Comparison of ENCODE assay signal across 24 cellular contexts in genomic region chr6:121999458-122000065, GRCh38.
"Had no signal": no experiment of that assay in that cellular context is flagged by ENCODE, and none has a peak within 500 bp of the region (broad histone marks: within the 10 kb centered on the region; RNA-seq: fewer than 3 reads in every experiment).

No MANE protein-coding gene starts in this region.

- DNase-seq: activated CD4-positive, alpha-beta T cell treated with anti-CD3 and anti-CD28 coated beads, Interleukin-2, amount 10 ng/mL, durations not matched to agents 7 days and 5 days; activated CD8-positive, alpha-beta memory T cell treated with anti-CD3 and anti-CD28 coated beads, Interleukin-2, amount 10 ng/mL, durations not matched to agents 7 days and 5 days; activated CD8-positive, alpha-beta T cell treated with anti-CD3 and anti-CD28 coated beads for 36 hours; activated effector memory CD4-positive, alpha-beta T cell treated with anti-CD3 and anti-CD28 coated beads, Interleukin-2, amount 50 U/mL, for 16 hours; activated naive CD4-positive, alpha-beta T cell treated with anti-CD3 and anti-CD28 coated beads, Interleukin-2, amount 10 ng/mL, durations not matched to agents 7 days and 5 days; activated T-cell treated with anti-CD3 and anti-CD28 coated beads for 4 hours; amygdala; cortex of kidney; immature natural killer cell; lower lobe of right lung; naive thymus-derived CD8-positive, alpha-beta T cell; retina; sigmoid colon; stimulated activated CD4-positive, alpha-beta T cell treated with anti-CD3 and anti-CD28 coated beads, Interleukin-15, amount 100 ng/mL, for 24 hours; stimulated activated CD8-positive, alpha-beta memory T cell treated with anti-CD3 and anti-CD28 coated beads, Interleukin-4, amount 100 ng/mL, for 48 hours; stimulated activated naive B cell treated with anti-CD40 and anti-IgM and Interleukin-4, amounts not matched to agents 10 μg/mL and 1 μg/mL and 100 μg/mL, for 72 hours; testis; trophoblast cell; uterus had no signal

- H3K27me3 ChIP-seq: cardiac muscle cell, sigmoid colon, testis, uterus had no signal

- H3K4me3 ChIP-seq: cardiac muscle cell, lower lobe of right lung, sigmoid colon, smooth muscle cell, testis, uterus had no signal

- H3K4me1 ChIP-seq: lower lobe of right lung, sigmoid colon, testis, uterus had no signal

- H3K4me2 ChIP-seq: smooth muscle cell had no signal

- H3K27ac ChIP-seq: cardiac muscle cell, epithelial cell of prostate, lower lobe of right lung, sigmoid colon, testis, uterus had no signal

- ATAC-seq: activated CD4-positive, CD25-positive, alpha-beta regulatory T cell treated with anti-CD3 and anti-CD28 coated beads, Interleukin-2, amount 50 U/mL, for 24 hours; activated CD8-positive, alpha-beta memory T cell treated with anti-CD3 and anti-CD28 coated beads, Interleukin-2, amount 10 ng/mL, durations not matched to agents 7 days and 5 days; activated CD8-positive, alpha-beta T cell treated with anti-CD3 and anti-CD28 coated beads for 36 hours; left lobe of liver; lower lobe of right lung; naive thymus-derived CD8-positive, alpha-beta T cell; stimulated activated naive B cell treated with anti-CD40 and anti-IgM and Interleukin-4, amounts not matched to agents 10 μg/mL and 1 μg/mL and 100 μg/mL, for 72 hours had no signal

- H3K36me3 ChIP-seq: cardiac muscle cell, lower lobe of right lung, sigmoid colon, uterus had no signal

- H3K9me3 ChIP-seq: lower lobe of right lung, sigmoid colon, testis, uterus had no signal
